28 cellular contexts compared by ENCODE assay signal in the genomic region with DNA sequence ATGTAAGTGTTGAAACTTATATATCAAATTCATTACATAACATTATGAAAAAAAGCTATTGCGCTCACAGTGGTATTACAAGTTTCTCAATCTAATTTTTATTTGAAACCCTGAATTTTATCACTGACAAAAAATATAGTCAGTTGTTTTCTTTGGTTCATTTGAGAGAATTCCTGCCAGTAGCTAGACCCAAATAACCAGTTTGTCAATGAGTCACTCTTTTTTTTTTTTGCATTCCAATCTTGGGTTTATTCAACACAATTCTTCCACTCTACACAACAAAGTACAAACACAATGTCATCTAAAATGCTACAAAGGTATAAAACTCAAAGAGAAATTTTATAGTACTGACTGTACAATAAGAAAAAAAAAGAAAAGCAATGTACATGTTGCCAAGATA.
"Had no signal": no experiment of that assay in that cellular context is flagged by ENCODE, and none has a peak within 500 bp of the region (broad histone marks: within the 10 kb centered on the region; RNA-seq: fewer than 3 reads in every experiment).

No MANE protein-coding gene starts in this region.

- H3K4me1 ChIP-seq: ascending aorta, colonic mucosa, pancreas, psoas muscle, right atrium auricular region, tibial artery had no signal

- ATAC-seq: activated CD8-positive, alpha-beta memory T cell treated with anti-CD3 and anti-CD28 coated beads, Interleukin-2, amount 10 ng/mL, durations not matched to agents 7 days and 5 days; activated CD8-positive, alpha-beta T cell treated with anti-CD3 and anti-CD28 coated beads for 36 hours; effector memory CD8-positive, alpha-beta T cell; pancreas; psoas muscle; T-cell had no signal

- H3K4me3 Mint-ChIP-seq: activated CD4-positive, alpha-beta T cell treated with anti-CD3 and anti-CD28 coated beads, Interleukin-2, amount 10 ng/mL, durations not matched to agents 7 days and 5 days; activated CD8-positive, alpha-beta memory T cell treated with anti-CD3 and anti-CD28 coated beads, Interleukin-2, amount 10 ng/mL, durations not matched to agents 7 days and 5 days; activated CD8-positive, alpha-beta T cell treated with anti-CD3 and anti-CD28 coated beads for 36 hours; activated naive CD4-positive, alpha-beta T cell treated with anti-CD3 and anti-CD28 coated beads, Interleukin-2, amount 50 U/mL, for 24 hours; effector memory CD8-positive, alpha-beta T cell; memory B cell; nephron; T-cell; T-helper 2 cell treated with Interferon-gamma antibody and Interleukin-4, amounts not matched to agents 5 μg/mL and 100 μg/mL, for 36 hours had no signal

- H3K27me3 ChIP-seq: adrenal gland, ascending aorta, colonic mucosa, dorsolateral prefrontal cortex, hepatocyte, neutrophil, pancreas, right atrium auricular region, tibial artery had no signal

- H3K4me3 ChIP-seq: adrenal gland, ascending aorta, colonic mucosa, dorsolateral prefrontal cortex, hepatocyte, pancreas, psoas muscle, right atrium auricular region, tibial artery had no signal

- H3K27ac ChIP-seq: ascending aorta, colonic mucosa, dorsolateral prefrontal cortex, epithelial cell of prostate, hepatocyte, neutrophil, pancreas, psoas muscle, right atrium auricular region, tibial artery, WERI-Rb-1 had no signal

- H3K36me3 ChIP-seq: pancreas had no signal

- H3K9me3 ChIP-seq: adrenal gland, ascending aorta, colonic mucosa, neutrophil, pancreas, psoas muscle, right atrium auricular region, tibial artery had no signal

- H3K27me3 Mint-ChIP-seq: activated CD4-positive, alpha-beta T cell treated with anti-CD3 and anti-CD28 coated beads, Interleukin-2, amount 10 ng/mL, durations not matched to agents 7 days and 5 days; activated CD8-positive, alpha-beta memory T cell treated with anti-CD3 and anti-CD28 coated beads, Interleukin-2, amount 10 ng/mL, durations not matched to agents 7 days and 5 days; activated CD8-positive, alpha-beta T cell treated with anti-CD3 and anti-CD28 coated beads for 36 hours; activated naive CD4-positive, alpha-beta T cell treated with anti-CD3 and anti-CD28 coated beads, Interleukin-2, amount 50 U/mL, for 24 hours; effector memory CD8-positive, alpha-beta T cell; memory B cell; T-cell had no signal

- H3K9me3 Mint-ChIP-seq: activated CD4-positive, alpha-beta T cell treated with anti-CD3 and anti-CD28 coated beads, Interleukin-2, amount 10 ng/mL, durations not matched to agents 7 days and 5 days; activated CD8-positive, alpha-beta T cell treated with anti-CD3 and anti-CD28 coated beads for 36 hours; activated naive CD4-positive, alpha-beta T cell treated with anti-CD3 and anti-CD28 coated beads, Interleukin-2, amount 50 U/mL, for 24 hours; effector memory CD8-positive, alpha-beta T cell; memory B cell; nephron; T-cell; T-helper 2 cell treated with Interferon-gamma antibody and Interleukin-4, amounts not matched to agents 5 μg/mL and 100 μg/mL, for 36 hours had no signal

- H3K27ac Mint-ChIP-seq: activated CD4-positive, alpha-beta T cell treated with anti-CD3 and anti-CD28 coated beads, Interleukin-2, amount 10 ng/mL, durations not matched to agents 7 days and 5 days; activated CD8-positive, alpha-beta memory T cell treated with anti-CD3 and anti-CD28 coated beads, Interleukin-2, amount 10 ng/mL, durations not matched to agents 7 days and 5 days; activated CD8-positive, alpha-beta T cell treated with anti-CD3 and anti-CD28 coated beads for 36 hours; activated naive CD4-positive, alpha-beta T cell treated with anti-CD3 and anti-CD28 coated beads, Interleukin-2, amount 50 U/mL, for 24 hours; effector memory CD8-positive, alpha-beta T cell; memory B cell; nephron; T-cell; T-helper 2 cell treated with Interferon-gamma antibody and Interleukin-4, amounts not matched to agents 5 μg/mL and 100 μg/mL, for 36 hours had no signal

- H3K4me1 Mint-ChIP-seq: activated CD4-positive, alpha-beta T cell treated with anti-CD3 and anti-CD28 coated beads, Interleukin-2, amount 10 ng/mL, durations not matched to agents 7 days and 5 days; activated CD8-positive, alpha-beta memory T cell treated with anti-CD3 and anti-CD28 coated beads, Interleukin-2, amount 10 ng/mL, durations not matched to agents 7 days and 5 days; activated naive CD4-positive, alpha-beta T cell treated with anti-CD3 and anti-CD28 coated beads, Interleukin-2, amount 50 U/mL, for 24 hours; memory B cell; nephron; T-cell had no signal

- DNase-seq: activated CD4-positive, alpha-beta T cell treated with anti-CD3 and anti-CD28 coated beads, Interleukin-2, amount 10 ng/mL, durations not matched to agents 7 days and 5 days; activated CD4-positive, CD25-positive, alpha-beta regulatory T cell treated with anti-CD3 and anti-CD28 coated beads, Interleukin-2, amount 50 U/mL, for 72 hours; activated CD8-positive, alpha-beta memory T cell treated with anti-CD3 and anti-CD28 coated beads, Interleukin-2, amount 10 ng/mL, durations not matched to agents 7 days and 5 days; activated CD8-positive, alpha-beta T cell treated with anti-CD3 and anti-CD28 coated beads for 36 hours; activated gamma-delta T cell treated with Interleukin-2 at 50 U/mL for 16 hours; activated T-cell treated with anti-CD3 and anti-CD28 coated beads for 4 hours; colonic mucosa; dorsolateral prefrontal cortex; effector memory CD8-positive, alpha-beta T cell; pancreas; psoas muscle; stimulated activated CD4-positive, alpha-beta T cell treated with anti-CD3 and anti-CD28 coated beads, Interleukin-12 subunit alpha, Interleukin-12 subunit beta, amount 100 ng/mL, for 4 hours; stimulated activated CD4-positive, alpha-beta T cell treated with anti-CD3 and anti-CD28 coated beads, Interleukin-4, amount 100 ng/mL, for 4 hours; stimulated activated naive CD8-positive, alpha-beta T cell treated with anti-CD3 and anti-CD28 coated beads, Interleukin-15, Interleukin-2, amounts not matched to agents 100 U/mL and 50 U/mL, for 24 hours; substantia nigra; T-cell; tibial artery; WERI-Rb-1 had no signal
